In genomic region chr15:40323239-40323952, GRCh38 we compare ENCODE assay signal across 8 cellular contexts. TPM values are rescaled to one million over a fixed set of nuclear protein-coding genes. Genes with fewer than 3 reads are reported as not detected.
A peak's percentile ranks its signal among the peaks of the same experiment; 100 is the strongest.
DNase-seq lines count a peak whose midpoint lies in the region; ATAC-seq and TF ChIP-seq lines count a peak whose summit lies in the region.

Gene INAFM2 (plus strand): TSS chr15:40323692. CDS start chr15:40324056, 364 bp downstream.

- no peaks in the 10 kb centered on the region for H3K9me3 ChIP-seq in OCI-LY7 (ENCODE audit: low read length)
- H3K9me3 ChIP-seq in mucosa of descending colon = no peaks in the 10 kb centered on the region

- H3K36me3 ChIP-seq in OCI-LY7 (ENCODE audit: insufficient read depth, low read length) = no peaks in the 10 kb centered on the region
- H3K36me3 ChIP-seq in mucosa of descending colon (ENCODE audit: low read depth) = no peaks in the 10 kb centered on the region

- H2AFZ ChIP-seq in OCI-LY7 (ENCODE audit: low read length) = no peak within 1 kb of the TSS

- H3K9me2 ChIP-seq in OCI-LY7 (ENCODE audit: insufficient read depth, low read length) = no peaks in the 10 kb centered on the region

- no peak within 1 kb of the TSS for H3K27ac ChIP-seq in OCI-LY7 (ENCODE audit: low read depth, low read length, poor library complexity, severe bottlenecking)

- peak within 1 kb of the TSS; percentile 64 for H3K4me2 ChIP-seq in OCI-LY7 (ENCODE audit: low read length)

- no TSS peak for BruUV-seq in OCI-LY7 (replicated peaks; lab: Mats Ljungman, UMichigan)

- TF ChIP-seq CTCF in OCI-LY7 (conservative IDR thresholded peaks at IDR 0.05; ENCODE audit: low read length) = peak; percentile 66
- peak; percentile 24 for TF ChIP-seq CTCF in epithelial cell of esophagus (IDR thresholded peaks at IDR 0.05; ENCODE audit: insufficient read depth, low read depth, low read length, missing control alignments)
- peak; percentile 73 for TF ChIP-seq CTCF in mucosa of descending colon (IDR thresholded peaks at IDR 0.05)

- H4K20me1 ChIP-seq in OCI-LY7 (ENCODE audit: insufficient read depth, low read length) = no peaks in the 10 kb centered on the region

- intact Hi-C loops in OCI-LY7 (cut with micrococcal nuclease; ENCODE audit: unreplicated experiment) (loop anchor here (1.0 to 5.0 kb wide), 3 partner anchors 99 to 541 kb away; partner anchors contain the start of gene FSIP1), mucosa of descending colon (cut with DNase I, micrococcal nuclease) (no loop called here)

- CTCF ChIA-PET in OCI-LY7 (lab: Charles Lee; ENCODE audit: unreplicated experiment) = interaction anchor here (1.0 kb wide), 2 partner anchors 13 to 14 kb away, joined by 3 to 5 read pairs; no protein-coding TSS in a partner anchor

- no peaks in the 10 kb centered on the region for H3K79me2 ChIP-seq in OCI-LY7 (ENCODE audit: insufficient read depth, low read depth, low read length)

- H3K4me1 ChIP-seq in OCI-LY7 (ENCODE audit: insufficient read depth, low read length, poor library complexity, severe bottlenecking) = peaks cover 6% of the 10 kb centered on the region
- peaks cover 16% of the 10 kb centered on the region for H3K4me1 ChIP-seq in mucosa of descending colon (ENCODE audit: low read depth)

- H3K4me3 ChIP-seq in OCI-LY7 (ENCODE audit: low read depth, low read length, poor library complexity, severe bottlenecking) (peak within 1 kb of the TSS; percentile 65), epithelial cell of esophagus (ENCODE audit: low read length) (peak within 1 kb of the TSS; percentile 53), mucosa of descending colon (peak within 1 kb of the TSS; percentile 72)

- DNase-seq in DMS 273 treated with DMSO at 0.1 percent for 48 hours (lab: John Stamatoyannopoulos, UW) (peak; percentile 85), HuH-7 (ENCODE audit: low spot score) (peak; percentile 84), OCI-LY7 (ENCODE audit: low spot score) (peak; percentile 94), activated T-cell treated with anti-CD3 and anti-CD28 coated beads for 1 hour (ENCODE audit: low read depth) (peak; percentile 86), epithelial cell of esophagus (ENCODE audit: low read depth) (peak; percentile 87), mucosa of descending colon (peak; percentile 91 to 94 (median 94))
- DNase-seq in stimulated activated CD8-positive, alpha-beta memory T cell treated with anti-CD3 and anti-CD28 coated beads, Interleukin-4, amount 100 ng/mL, for 24 hours (ENCODE audit: low read depth) = peak; percentile 91

- POLR2A ChIA-PET in OCI-LY7 (lab: Charles Lee) = interaction anchor here (0.6 to 1.0 kb wide), 3 partner anchors 14 to 94 kb away, joined by 3 to 5 read pairs (median 4); no protein-coding TSS in a partner anchor

- ATAC-seq in GM21515 (IDR thresholded peaks at IDR 0.05; ENCODE audit: unreplicated experiment) (peak; percentile 86), mucosa of descending colon (peak; percentile 94)

RNA-seq across cellular contexts. Expression of gene INAFM2, which starts in this region (rescaled TPM):
- 1.1 and 3.3 TPM in 2 replicates for total RNA-seq in OCI-LY7 (2014; rRNA removed; shearing (Covaris generic))
- total RNA-seq in OCI-LY7 (2022) (4.4 and 5.3 TPM in 2 replicates), mucosa of descending colon (100 to 1,000 TPM in 1 of 3 donors, 10 to 100 TPM in 2; 15.6 to 120 (median 21.1) TPM)
